In genomic region chr16:19699472-19699871, GRCh38 we compare ENCODE assay signal across 16 cellular contexts. TPM values are rescaled to one million over a fixed set of nuclear protein-coding genes. Genes with fewer than 3 reads are reported as not detected.
DNase-seq lines count a peak whose midpoint lies in the region; ATAC-seq and TF ChIP-seq lines count a peak whose summit lies in the region.
"Had no signal": no experiment of that assay in that cellular context is flagged by ENCODE, and none has a peak within 500 bp of the region (broad histone marks: within the 10 kb centered on the region; RNA-seq: fewer than 3 reads in every experiment).

No MANE protein-coding gene starts in this region.

- intact Hi-C loops in adrenal gland (cut with DNase I) (no loop called here), right lobe of liver (cut with DNase I) (no loop called here)

- H3K4me3 ChIP-seq in adrenal gland (no peak overlapping the region), right lobe of liver (no peak overlapping the region), subcutaneous abdominal adipose tissue (ENCODE audit: low read depth in 1 of 5, low read length in 5 of 5) (no peak overlapping the region), MG63 (no peak overlapping the region)
- H3K4me3 ChIP-seq: left lung, SJCRH30 had no signal

- no peak for TF ChIP-seq CTCF in C4-2B (conservative IDR thresholded peaks at IDR 0.05)
- no peak for TF ChIP-seq CTCF in adrenal gland (IDR thresholded peaks at IDR 0.05)
- no peak for TF ChIP-seq CTCF in right lobe of liver (IDR thresholded peaks at IDR 0.05)

- WGBS in adrenal gland, 4 donors = 94 to 96% (median 95%) methylated on average over 7 to 8 of the region's 8 CpGs
- 94% methylated on average over 3 of the region's 8 CpGs for WGBS in right lobe of liver (ENCODE audit: insufficient coverage, low coverage, low lambda C conversion rate, missing lambda C conversion rate)

- H3K27me3 ChIP-seq in adrenal gland (no peaks in the 10 kb centered on the region), right lobe of liver (no peaks in the 10 kb centered on the region), subcutaneous abdominal adipose tissue (ENCODE audit: control insufficient read depth in 5 of 5, insufficient read depth in 4 of 5, low read length in 5 of 5) (no peaks in the 10 kb centered on the region), MG63 (no peaks in the 10 kb centered on the region)
- H3K27me3 ChIP-seq: left lung, SJCRH30 had no signal

- H3K4me1 ChIP-seq in adrenal gland (replicated peaks in 1 of 2) (peaks cover 54 to 62% of the 10 kb centered on the region in 2 donors), right lobe of liver (peaks cover 0 to 41% (median 14%) of the 10 kb centered on the region in 4 donors), subcutaneous abdominal adipose tissue (ENCODE audit: control insufficient read depth in 5 of 5, insufficient read depth in 5 of 5, low read length in 5 of 5) (peaks cover 14 to 71% (median 55%) of the 10 kb centered on the region in 5 donors)

- H3K27ac ChIP-seq in C4-2B (peak overlapping the region; percentile 81), adrenal gland (peak overlapping the region in 4 of 5 donors; percentile 41 to 81 (median 62)), right lobe of liver (peak overlapping the region in 2 of 3 donors; percentile 15 to 53), subcutaneous abdominal adipose tissue (ENCODE audit: low read depth, low read length) (peak overlapping the region; percentile 0)
- H3K27ac ChIP-seq: SJCRH30 had no signal

- ATAC-seq in right lobe of liver (no peak), GM18909 (IDR thresholded peaks at IDR 0.05; ENCODE audit: poor library complexity, unreplicated experiment) (no peak), HG02973 (IDR thresholded peaks at IDR 0.05; ENCODE audit: unreplicated experiment) (no peak)

- peaks cover 0 to 21% of the 10 kb centered on the region in 2 donors for H3K36me3 ChIP-seq in adrenal gland (replicated peaks in 1 of 2)
- H3K36me3 ChIP-seq in right lobe of liver = peaks cover 0 to 6% (median 2%) of the 10 kb centered on the region in 4 donors
- peaks cover 5 to 41% (median 15%) of the 10 kb centered on the region in 5 donors for H3K36me3 ChIP-seq in subcutaneous abdominal adipose tissue (ENCODE audit: control insufficient read depth in 5 of 5, insufficient read depth in 5 of 5, low read length in 5 of 5)
- H3K36me3 ChIP-seq in MG63 = peaks cover 63% of the 10 kb centered on the region

- TF ChIP-seq POLR2A in adrenal gland (IDR thresholded peaks at IDR 0.05) (no peak), right lobe of liver (IDR thresholded peaks at IDR 0.05) (no peak)

- no peak for DNase-seq in adrenal gland
- peak in 1 of 3 donors; percentile 45 for DNase-seq in right lobe of liver
- no peak for DNase-seq in activated T-cell treated with anti-CD3 and anti-CD28 coated beads for 4 hours
- DNase-seq in MG63 = no peak
- DNase-seq: activated CD4-positive, alpha-beta T cell treated with anti-CD3 and anti-CD28 coated beads for 1 hour; foreskin melanocyte; left lung; NCI-H1105 treated with DMSO at 0.1 percent for 48 hours; NCI-H748 treated with DMSO at 0.1 percent for 48 hours; SJCRH30; stimulated activated naive CD4-positive, alpha-beta T cell treated with Interleukin-2 at 50 U/mL for 16 hours; T1000 had no signal

- H3K9ac ChIP-seq in subcutaneous abdominal adipose tissue (ENCODE audit: low read length in 5 of 5) = no peak overlapping the region

- H3K9me3 ChIP-seq in adrenal gland (replicated peaks in 1 of 3) = no peaks in the 10 kb centered on the region
- no peaks in the 10 kb centered on the region for H3K9me3 ChIP-seq in right lobe of liver
- H3K9me3 ChIP-seq in subcutaneous abdominal adipose tissue (ENCODE audit: control insufficient read depth in 5 of 5, low read length in 5 of 5) = no peaks in the 10 kb centered on the region
- no peaks in the 10 kb centered on the region for H3K9me3 ChIP-seq in MG63
- H3K9me3 ChIP-seq: left lung, SJCRH30 had no signal

RNA-seq across cellular contexts. Expression of gene KNOP1, which starts 18.6 kb away (rescaled TPM):
- total RNA-seq in adrenal gland = 10 to 100 TPM in 7 of 8 donors, 1 to 10 TPM in 1; 8.1 to 17.7 (median 11.5) TPM
- polyA plus RNA-seq in adrenal gland = 10 to 100 TPM; 13.5 to 30.6 (median 26.5) TPM
- total RNA-seq in right lobe of liver = 1 to 10 TPM; 3.4 to 9.4 (median 7.3) TPM
- total RNA-seq in MG63 (2014; rRNA removed; shearing (Covaris generic); ENCODE audit: low replicate concordance) = 15.1 and 15.2 TPM in 2 replicates

RNA-seq across cellular contexts. Expression of gene IQCK, which starts 18.6 kb away (rescaled TPM):
- total RNA-seq in adrenal gland (10 to 100 TPM in 7 of 8 donors, 1 to 10 TPM in 1; 8.2 to 35.2 (median 14.4) TPM), right lobe of liver (1 to 10 TPM; 2.0 to 4.7 (median 3.9) TPM)
- polyA plus RNA-seq in adrenal gland = 10 to 100 TPM; 14.7 to 18.3 (median 16.7) TPM
- total RNA-seq in MG63 (2014; rRNA removed; shearing (Covaris generic); ENCODE audit: low replicate concordance) = 7.1 and 11.6 TPM in 2 replicates

Comparison
In these comparisons a context has a peak if more than half of its experiments do, and no peak if none do; other contexts are left out.
1. H3K27ac ChIP-seq: peak in every context shown above with its lines; median percentile 81 in C4-2B; 62 in adrenal gland; 34 in right lobe of liver; 0 in subcutaneous abdominal adipose tissue.